ENCODE assay signal across 39 cellular contexts in genomic region chr12:30585877-30586276, GRCh38.
"Had no signal": no experiment of that assay in that cellular context is flagged by ENCODE, and none has a peak within 500 bp of the region (broad histone marks: within the 10 kb centered on the region; RNA-seq: fewer than 3 reads in every experiment).

No MANE protein-coding gene starts in this region.

- H3K36me3 Mint-ChIP-seq: activated naive CD4-positive, alpha-beta T cell treated with anti-CD3 and anti-CD28 coated beads, Interleukin-2, amount 10 ng/mL, durations not matched to agents 7 days and 5 days; activated naive CD4-positive, alpha-beta T cell treated with anti-CD3 and anti-CD28 coated beads, Interleukin-2, amount 50 U/mL, for 24 hours; activated naive CD8-positive, alpha-beta T cell treated with anti-CD3 and anti-CD28 coated beads, Interleukin-2, amount 10 ng/mL, durations not matched to agents 7 days and 5 days; brain had no signal

- DNase-seq: activated effector memory CD4-positive, alpha-beta T cell treated with anti-CD3 and anti-CD28 coated beads, Interleukin-2, amount 50 U/mL, for 16 hours; activated effector memory CD4-positive, alpha-beta T cell treated with Interleukin-2 at 50 U/mL for 16 hours; activated gamma-delta T cell; activated gamma-delta T cell treated with Interleukin-2 at 50 U/mL for 16 hours; activated naive CD4-positive, alpha-beta T cell; activated naive CD4-positive, alpha-beta T cell treated with anti-CD3 and anti-CD28 coated beads for 36 hours; activated naive CD4-positive, alpha-beta T cell treated with anti-CD3 and anti-CD28 coated beads, Interleukin-2, amount 10 ng/mL, durations not matched to agents 7 days and 5 days; activated naive CD4-positive, alpha-beta T cell treated with anti-CD3 and anti-CD28 coated beads, Interleukin-2, amount 50 U/mL, for 16 hours; activated naive CD4-positive, alpha-beta T cell treated with Interleukin-2 at 50 U/mL for 16 hours; activated naive CD8-positive, alpha-beta T cell treated with anti-CD3 and anti-CD28 coated beads for 36 hours; activated naive CD8-positive, alpha-beta T cell treated with anti-CD3 and anti-CD28 coated beads, Interleukin-2, amount 10 ng/mL, durations not matched to agents 7 days and 5 days; activated naive CD8-positive, alpha-beta T cell treated with anti-CD3 and anti-CD28 coated beads, Interleukin-2, amount 50 U/mL, for 24 hours; activated T-cell treated with anti-CD3 and anti-CD28 coated beads for 4 hours; activated T-cell treated with anti-CD3 and anti-CD28 coated beads, Interleukin-2, amount 50 U/mL, for 1 hour; activated T-cell treated with anti-CD3 and anti-CD28 coated beads, Interleukin-2, amount 50 U/mL, for 4 hours; activated T-cell treated with anti-CD3 and anti-CD28 coated beads, Interleukin-2, amount 50 U/mL, for 48 hours; activated T-cell treated with anti-CD3 and anti-CD28 coated beads, Interleukin-2, amount 50 U/mL, for 72 hours; adrenal gland; amniotic stem cell; amygdala; anterior cingulate cortex; aorta; brain microvascular endothelial cell; caudate nucleus; central memory CD4-positive, alpha-beta T cell; cerebellar nuclear complex had no signal

- H3K4me3 Mint-ChIP-seq: activated naive CD4-positive, alpha-beta T cell treated with anti-CD3 and anti-CD28 coated beads for 36 hours; activated naive CD4-positive, alpha-beta T cell treated with anti-CD3 and anti-CD28 coated beads, Interleukin-2, amount 10 ng/mL, durations not matched to agents 7 days and 5 days; activated naive CD4-positive, alpha-beta T cell treated with anti-CD3 and anti-CD28 coated beads, Interleukin-2, amount 50 U/mL, for 24 hours; activated naive CD8-positive, alpha-beta T cell; activated naive CD8-positive, alpha-beta T cell treated with anti-CD3 and anti-CD28 coated beads for 36 hours; activated naive CD8-positive, alpha-beta T cell treated with anti-CD3 and anti-CD28 coated beads, Interleukin-2, amount 10 ng/mL, durations not matched to agents 7 days and 5 days; activated naive CD8-positive, alpha-beta T cell treated with anti-CD3 and anti-CD28 coated beads, Interleukin-2, amount 50 U/mL, for 24 hours; activated T-cell treated with anti-CD3 and anti-CD28 coated beads, Interleukin-2, amount 50 U/mL, for 4 hours; activated T-cell treated with anti-CD3 and anti-CD28 coated beads, Interleukin-2, amount 50 U/mL, for 72 hours; activated T-helper 1 cell treated with anti-CD3 and anti-CD28 coated beads, Interleukin-12 subunit alpha, Interleukin-12 subunit beta, Interleukin-2, Interleukin-4 antibody, amounts not matched to agents 30 ng/mL and 10 ng/mL and 1 ng/mL, durations not matched to agents 14 hours and 24 hours and 36 hours; activated T-helper 17 cell treated with anti-CD3 and anti-CD28 coated beads, Interleukin-2, amount 50 U/mL, for 72 hours; brain; central memory CD8-positive, alpha-beta T cell had no signal

- H3K9me3 Mint-ChIP-seq: activated naive CD4-positive, alpha-beta T cell treated with anti-CD3 and anti-CD28 coated beads, Interleukin-2, amount 10 ng/mL, durations not matched to agents 7 days and 5 days; activated naive CD4-positive, alpha-beta T cell treated with anti-CD3 and anti-CD28 coated beads, Interleukin-2, amount 50 U/mL, for 24 hours; activated naive CD8-positive, alpha-beta T cell treated with anti-CD3 and anti-CD28 coated beads, Interleukin-2, amount 10 ng/mL, durations not matched to agents 7 days and 5 days; activated T-cell treated with anti-CD3 and anti-CD28 coated beads, Interleukin-2, amount 50 U/mL, for 4 hours; activated T-helper 1 cell treated with anti-CD3 and anti-CD28 coated beads, Interleukin-12 subunit alpha, Interleukin-12 subunit beta, Interleukin-2, Interleukin-4 antibody, amounts not matched to agents 30 ng/mL and 10 ng/mL and 1 ng/mL, durations not matched to agents 14 hours and 24 hours and 36 hours; activated T-helper 2 cell treated with anti-CD3 and anti-CD28 coated beads, Interferon-gamma antibody, Interleukin-2, Interleukin-4, amounts not matched to agents 10 μg/mL and 5 μg/mL and 100 μg/mL, durations not matched to agents 14 hours and 24 hours and 36 hours; central memory CD8-positive, alpha-beta T cell had no signal

- H3K36me3 ChIP-seq: adrenal gland, ascending aorta, brain microvascular endothelial cell, breast epithelium, cardiac muscle cell had no signal

- H3K4me1 ChIP-seq: adrenal gland, ascending aorta, breast epithelium had no signal

- H3K27me3 ChIP-seq: adrenal gland, ascending aorta, brain microvascular endothelial cell, breast epithelium, cardiac muscle cell had no signal

- H3K4me1 Mint-ChIP-seq: activated naive CD4-positive, alpha-beta T cell treated with anti-CD3 and anti-CD28 coated beads, Interleukin-2, amount 10 ng/mL, durations not matched to agents 7 days and 5 days; activated naive CD4-positive, alpha-beta T cell treated with anti-CD3 and anti-CD28 coated beads, Interleukin-2, amount 50 U/mL, for 24 hours; activated naive CD8-positive, alpha-beta T cell treated with anti-CD3 and anti-CD28 coated beads for 36 hours; activated naive CD8-positive, alpha-beta T cell treated with anti-CD3 and anti-CD28 coated beads, Interleukin-2, amount 10 ng/mL, durations not matched to agents 7 days and 5 days; activated naive CD8-positive, alpha-beta T cell treated with anti-CD3 and anti-CD28 coated beads, Interleukin-2, amount 50 U/mL, for 24 hours; activated T-helper 17 cell treated with anti-CD3 and anti-CD28 coated beads, Interleukin-2, amount 50 U/mL, for 72 hours; brain; central memory CD8-positive, alpha-beta T cell had no signal

- H3K27ac ChIP-seq: adrenal gland, ascending aorta, brain microvascular endothelial cell, breast epithelium, cardiac muscle cell had no signal

- FAIRE-seq: astrocyte, bronchial epithelial cell had no signal

- H3K27ac Mint-ChIP-seq: activated naive CD4-positive, alpha-beta T cell treated with anti-CD3 and anti-CD28 coated beads for 36 hours; activated naive CD4-positive, alpha-beta T cell treated with anti-CD3 and anti-CD28 coated beads, Interleukin-2, amount 10 ng/mL, durations not matched to agents 7 days and 5 days; activated naive CD4-positive, alpha-beta T cell treated with anti-CD3 and anti-CD28 coated beads, Interleukin-2, amount 50 U/mL, for 24 hours; activated naive CD4-positive, alpha-beta T cell treated with anti-CD3 and anti-CD28 coated beads, Interleukin-2, amount 50 U/mL, for 72 hours; activated naive CD8-positive, alpha-beta T cell; activated naive CD8-positive, alpha-beta T cell treated with anti-CD3 and anti-CD28 coated beads for 36 hours; activated naive CD8-positive, alpha-beta T cell treated with anti-CD3 and anti-CD28 coated beads, Interleukin-2, amount 10 ng/mL, durations not matched to agents 7 days and 5 days; activated naive CD8-positive, alpha-beta T cell treated with anti-CD3 and anti-CD28 coated beads, Interleukin-2, amount 50 U/mL, for 24 hours; activated T-cell treated with anti-CD3 and anti-CD28 coated beads, Interleukin-2, amount 50 U/mL, for 72 hours; activated T-helper 1 cell treated with anti-CD3 and anti-CD28 coated beads, Interleukin-12 subunit alpha, Interleukin-12 subunit beta, Interleukin-2, Interleukin-4 antibody, amounts not matched to agents 30 ng/mL and 10 ng/mL and 1 ng/mL, durations not matched to agents 14 hours and 24 hours and 36 hours; activated T-helper 17 cell treated with anti-CD3 and anti-CD28 coated beads, Interleukin-2, amount 50 U/mL, for 72 hours; activated T-helper 2 cell treated with anti-CD3 and anti-CD28 coated beads, Interferon-gamma antibody, Interleukin-2, Interleukin-4, amounts not matched to agents 10 μg/mL and 5 μg/mL and 100 μg/mL, durations not matched to agents 14 hours and 24 hours and 36 hours; brain had no signal

- H3K4me3 ChIP-seq: adrenal gland, ascending aorta, breast epithelium, cardiac muscle cell had no signal

- ATAC-seq: activated naive CD4-positive, alpha-beta T cell treated with anti-CD3 and anti-CD28 coated beads, Interleukin-2, amount 50 U/mL, for 72 hours; activated naive CD8-positive, alpha-beta T cell treated with anti-CD3 and anti-CD28 coated beads, Interleukin-2, amount 50 U/mL, for 24 hours; activated T-cell treated with anti-CD3 and anti-CD28 coated beads, Interleukin-2, amount 50 U/mL, for 4 hours; activated T-cell treated with anti-CD3 and anti-CD28 coated beads, Interleukin-2, amount 50 U/mL, for 72 hours; activated T-helper 17 cell treated with anti-CD3 and anti-CD28 coated beads, Interleukin-2, amount 50 U/mL, for 72 hours had no signal

- H3K27me3 Mint-ChIP-seq: activated naive CD4-positive, alpha-beta T cell treated with anti-CD3 and anti-CD28 coated beads, Interleukin-2, amount 10 ng/mL, durations not matched to agents 7 days and 5 days; activated naive CD4-positive, alpha-beta T cell treated with anti-CD3 and anti-CD28 coated beads, Interleukin-2, amount 50 U/mL, for 24 hours; activated naive CD8-positive, alpha-beta T cell; activated naive CD8-positive, alpha-beta T cell treated with anti-CD3 and anti-CD28 coated beads for 36 hours; activated naive CD8-positive, alpha-beta T cell treated with anti-CD3 and anti-CD28 coated beads, Interleukin-2, amount 10 ng/mL, durations not matched to agents 7 days and 5 days; activated naive CD8-positive, alpha-beta T cell treated with anti-CD3 and anti-CD28 coated beads, Interleukin-2, amount 50 U/mL, for 24 hours; activated T-helper 17 cell treated with anti-CD3 and anti-CD28 coated beads, Interleukin-2, amount 50 U/mL, for 72 hours; central memory CD8-positive, alpha-beta T cell had no signal

- H3K9me3 ChIP-seq: adrenal gland, ascending aorta, breast epithelium had no signal
